ENCODE assay signal across 8 cellular contexts in genomic region chr14:44846232-44846824, GRCh38.
DNase-seq lines count a peak whose midpoint lies in the region; ATAC-seq and TF ChIP-seq lines count a peak whose summit lies in the region.

No MANE protein-coding gene starts in this region.

- H3K36me3 ChIP-seq in Caco-2 (ENCODE audit: control insufficient read depth, insufficient read depth, low read length) = no peaks in the 10 kb centered on the region
- H3K36me3 ChIP-seq in mesendoderm (ENCODE audit: control insufficient read depth, insufficient read depth, low read length) = no peaks in the 10 kb centered on the region

- H3K27me3 Mint-ChIP-seq in Caco-2 (ENCODE audit: insufficient read depth, unreplicated experiment) = no peaks in the 10 kb centered on the region

- no peak overlapping the region for H2BK15ac ChIP-seq in mesendoderm (replicated peaks; ENCODE audit: low read depth)

- H3K27me3 ChIP-seq in Caco-2 (replicated peaks; ENCODE audit: control insufficient read depth, insufficient read depth, low read length) (no peaks in the 10 kb centered on the region), mesendoderm (ENCODE audit: insufficient read depth, low read length, poor library complexity) (no peaks in the 10 kb centered on the region)

- H3K9me3 Mint-ChIP-seq in Caco-2 (ENCODE audit: unreplicated experiment) = no peaks in the 10 kb centered on the region

- H3K4me3 Mint-ChIP-seq in Caco-2 (ENCODE audit: unreplicated experiment) = no peak overlapping the region

- H3K23ac ChIP-seq in mesendoderm (ENCODE audit: low read length) = no peak overlapping the region

- DNase-seq in Caco-2 (peak in 1 of 2 experiments; percentile 10), NCI-H69 (lab: John Stamatoyannopoulos, UW) (peak; percentile 67), cerebellar cortex (ENCODE audit: low spot score) (peak; percentile 49), mesendoderm (peak; percentile 53)
- no peak for DNase-seq in stimulated activated CD4-positive, alpha-beta T cell treated with anti-CD3 and anti-CD28 coated beads, Interleukin-4, amount 100 ng/mL, for 1 hour

- H3K4me3 ChIP-seq in Caco-2 (ENCODE audit: low read depth, low read length) = no peak overlapping the region
- no peak overlapping the region for H3K4me3 ChIP-seq in mesendoderm (ENCODE audit: low read length)

- no peak overlapping the region for H3K4ac ChIP-seq in mesendoderm (ENCODE audit: low read depth, low read length)

- H3K4me1 ChIP-seq in Caco-2 = no peaks in the 10 kb centered on the region
- H3K4me1 ChIP-seq in mesendoderm (ENCODE audit: control insufficient read depth, low read depth, low read length) = no peaks in the 10 kb centered on the region

- CTCF ChIA-PET in Caco-2 (lab: Charles Lee) = interaction anchor here (0.5 kb wide), 1 partner anchor 532 kb away, joined by 4 read pairs; no protein-coding TSS in a partner anchor

- H3K9ac ChIP-seq in mesendoderm (ENCODE audit: low read length) = no peak overlapping the region

- H3K18ac ChIP-seq in mesendoderm (ENCODE audit: low read length) = no peak overlapping the region

- H3K4me2 ChIP-seq in mesendoderm (ENCODE audit: low read length) = no peak overlapping the region

- no peaks in the 10 kb centered on the region for H3K4me1 Mint-ChIP-seq in Caco-2 (ENCODE audit: low read depth, unreplicated experiment)

- no peak overlapping the region for H3K27ac Mint-ChIP-seq in Caco-2 (ENCODE audit: unreplicated experiment)

- H3K56ac ChIP-seq in mesendoderm (ENCODE audit: low read length) = no peak overlapping the region

- H3K79me2 ChIP-seq in mesendoderm (ENCODE audit: control insufficient read depth, insufficient read depth, low read length) = no peaks in the 10 kb centered on the region

- ATAC-seq in GM18867 (IDR thresholded peaks at IDR 0.05; ENCODE audit: unreplicated experiment) = peak; percentile 84
- ATAC-seq in HG03378 (IDR thresholded peaks at IDR 0.05; ENCODE audit: unreplicated experiment) = peak; percentile 76
- ATAC-seq in GM19324 (IDR thresholded peaks at IDR 0.05; ENCODE audit: low FRiP score, unreplicated experiment) = no peak

- no peaks in the 10 kb centered on the region for H3K9me3 ChIP-seq in Caco-2

- no peak overlapping the region for H2BK120ac ChIP-seq in mesendoderm (ENCODE audit: low read depth, low read length)

- H2AK5ac ChIP-seq in mesendoderm (ENCODE audit: low read length) = no peak overlapping the region

- no peaks in the 10 kb centered on the region for H3K36me3 Mint-ChIP-seq in Caco-2 (ENCODE audit: insufficient read depth, unreplicated experiment)

- H2BK5ac ChIP-seq in mesendoderm (ENCODE audit: low read length) = no peak overlapping the region

- no peaks in the 10 kb centered on the region for H3K79me1 ChIP-seq in mesendoderm (ENCODE audit: low read length)

- BruUV-seq in Caco-2 (replicated peaks; lab: Mats Ljungman, UMichigan) = no TSS peak

- no peak overlapping the region for H4K5ac ChIP-seq in mesendoderm (ENCODE audit: low read length)

- intact Hi-C loops in Caco-2 (cut with micrococcal nuclease; ENCODE audit: unreplicated experiment) = loop anchor here (5.0 kb wide), 1 partner anchor 189 kb away; no protein-coding TSS in a partner anchor

- H4K8ac ChIP-seq in mesendoderm (ENCODE audit: low read depth, low read length) = no peak overlapping the region

- POLR2A ChIA-PET in Caco-2 (lab: Charles Lee) = no interaction called here

- TF ChIP-seq CTCF in Caco-2 (IDR thresholded peaks at IDR 0.05; ENCODE audit: insufficient read depth in 1 of 2, low read depth in 1 of 2, low read length in 1 of 2, severe bottlenecking in 1 of 2, unreplicated experiment in 1 of 2) = peak; percentile 32 to 62

- no CpG with 5 or more reads among the region's 4 CpGs for whole genome bisulfite sequencing in mesendoderm (ENCODE audit: extremely low coverage, insufficient coverage, low lambda C conversion rate)

- no peak overlapping the region for H3K27ac ChIP-seq in mesendoderm (ENCODE audit: low read depth, low read length)
